In the genomic region with DNA sequence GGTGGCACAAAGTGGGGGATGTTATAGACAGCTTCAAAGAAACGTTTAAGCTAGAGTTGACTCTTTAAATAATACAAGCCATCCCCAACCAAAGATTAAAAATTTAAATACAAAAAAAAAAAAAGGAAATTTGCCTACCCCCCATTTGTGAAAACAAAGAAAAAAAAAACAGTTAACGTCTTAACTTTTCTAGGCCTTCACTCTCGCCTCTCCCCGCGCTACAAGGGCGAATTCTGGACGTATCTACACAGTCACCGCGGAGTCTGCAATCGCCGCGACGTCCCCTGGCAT, we compare ENCODE assay signal across 8 cellular contexts. TPM values are rescaled to one million over a fixed set of nuclear protein-coding genes. Genes with fewer than 3 reads are reported as not detected.
DNase-seq lines count a peak whose midpoint lies in the region; ATAC-seq and TF ChIP-seq lines count a peak whose summit lies in the region.

No MANE protein-coding gene starts in this region.

- DNase-seq in AG04449 (ENCODE audit: low read depth, low spot score) (no peak), NB4 (ENCODE audit: low read depth) (no peak), naive B cell (no peak), NCI-H2171 treated with DMSO at 0.1 percent for 48 hours (lab: John Stamatoyannopoulos, UW) (no peak), LoVo (ENCODE audit: low spot score) (no peak)
- DNase-seq in effector memory CD8-positive, alpha-beta T cell: no peak
- DNase-seq in stimulated activated CD4-positive, alpha-beta T cell treated with anti-CD3 and anti-CD28 coated beads, Interleukin-2, amount 100 ng/mL, for 48 hours: no peak

- no peaks in the 10 kb centered on the region for H3K9me3 Mint-ChIP-seq in effector memory CD8-positive, alpha-beta T cell
- H3K9me3 Mint-ChIP-seq in naive B cell: no peaks in the 10 kb centered on the region

- no peak for ATAC-seq in effector memory CD8-positive, alpha-beta T cell (replicated peaks)
- ATAC-seq in naive B cell (ENCODE audit: low read depth in 2 of 2) (no peak), HG02970 (IDR thresholded peaks at IDR 0.05; ENCODE audit: low FRiP score, unreplicated experiment) (no peak)

- H3K36me3 Mint-ChIP-seq in effector memory CD8-positive, alpha-beta T cell (ENCODE audit: insufficient read depth): peaks cover 19% of the 10 kb centered on the region
- peaks cover 0 to under 1% of the 10 kb centered on the region in 2 donors for H3K36me3 Mint-ChIP-seq in naive B cell

- TF ChIP-seq CTCF in AG04449 (IDR thresholded peaks at IDR 0.05; ENCODE audit: insufficient read depth, low read length, missing control alignments): no peak
- no peak for TF ChIP-seq CTCF in NB4 (IDR thresholded peaks at IDR 0.05; ENCODE audit: low read depth, low read length)

- peak overlapping the region; percentile 94 to 98 for H3K4me3 Mint-ChIP-seq in effector memory CD8-positive, alpha-beta T cell
- peak overlapping the region; percentile 85 to 97 (median 92) for H3K4me3 Mint-ChIP-seq in naive B cell

- POLR2A ChIA-PET in AG04449 (lab: Yijun Ruan, JAX): interaction anchor here (0.6 to 0.7 kb wide), 2 partner anchors 9 to 450 kb away, joined by 3 read pairs; no protein-coding TSS in a partner anchor

- no peaks in the 10 kb centered on the region for H3K27me3 Mint-ChIP-seq in effector memory CD8-positive, alpha-beta T cell
- H3K27me3 Mint-ChIP-seq in naive B cell: peaks cover 0 to under 1% (median 0%) of the 10 kb centered on the region in 3 donors

- H3K27ac Mint-ChIP-seq in effector memory CD8-positive, alpha-beta T cell: peak overlapping the region; percentile 92 to 95
- H3K27ac Mint-ChIP-seq in naive B cell: peak overlapping the region in 5 of 6 donors; percentile 35 to 95 (median 84)

- CTCF ChIA-PET in AG04449 (lab: Yijun Ruan, JAX): interaction anchor here (0.7 to 1.8 kb wide), 5 partner anchors 9 to 350 kb away, joined by 3 to 4 read pairs (median 3); no protein-coding TSS in a partner anchor

- peak overlapping the region; percentile 74 for H3K4me3 ChIP-seq in AG04449 (ENCODE audit: low read depth, low read length)
- H3K4me3 ChIP-seq in NB4 (ENCODE audit: low read depth, low read length): peak overlapping the region; percentile 45

- TF ChIP-seq POLR2A in NB4 (IDR thresholded peaks at IDR 0.05; ENCODE audit: extremely low read depth, insufficient read length): no peak

- H3K4me1 Mint-ChIP-seq in effector memory CD8-positive, alpha-beta T cell (ENCODE audit: low read depth in 2 of 2): peaks cover 27 to 40% of the 10 kb centered on the region in 2 donors
- peaks cover 38 to 44% (median 38%) of the 10 kb centered on the region in 3 donors for H3K4me1 Mint-ChIP-seq in naive B cell

RNA-seq across cellular contexts. Expression of a gene that starts 0.5 kb away (rescaled TPM):
- 10 to 100 TPM; 50.4 to 81.1 (median 70.4) TPM for polyA plus RNA-seq in naive B cell (ENCODE audit: low read depth in 6 of 6)
